Comparison of ENCODE assay signal across 11 cellular contexts in genomic region chr10:5545778-5546710, GRCh38. TPM values are rescaled to one million over a fixed set of nuclear protein-coding genes. Genes with fewer than 3 reads are reported as not detected.
DNase-seq lines count a peak whose midpoint lies in the region; ATAC-seq and TF ChIP-seq lines count a peak whose summit lies in the region.
"Had no signal": no experiment of that assay in that cellular context is flagged by ENCODE, and none has a peak within 500 bp of the region (broad histone marks: within the 10 kb centered on the region; RNA-seq: fewer than 3 reads in every experiment).

No MANE protein-coding gene starts in this region.

- no peak overlapping the region for H2BK120ac ChIP-seq in mesendoderm (ENCODE audit: low read depth, low read length)

- peak overlapping the region; percentile 93 for H3K27ac ChIP-seq in colonic mucosa
- H3K27ac ChIP-seq in mesendoderm (ENCODE audit: low read depth, low read length): no peak overlapping the region
- H3K27ac ChIP-seq: BLaER1 had no signal

- no peak for TF ChIP-seq CTCF in colonic mucosa (IDR thresholded peaks at IDR 0.05)

- peaks cover 10% of the 10 kb centered on the region for H3K4me1 Mint-ChIP-seq in activated T-cell treated with anti-CD3 and anti-CD28 coated beads, Interleukin-2, amount 50 U/mL, for 24 hours (ENCODE audit: low read depth)

- no peak overlapping the region for H3K27ac Mint-ChIP-seq in activated T-cell treated with anti-CD3 and anti-CD28 coated beads, Interleukin-2, amount 50 U/mL, for 24 hours
- H3K27ac Mint-ChIP-seq: activated naive CD4-positive, alpha-beta T cell treated with anti-CD3 and anti-CD28 coated beads, Interleukin-2, amount 50 U/mL, for 24 hours had no signal

- H3K27me3 Mint-ChIP-seq in activated T-cell treated with anti-CD3 and anti-CD28 coated beads, Interleukin-2, amount 50 U/mL, for 24 hours: peaks cover 4% of the 10 kb centered on the region
- H3K27me3 Mint-ChIP-seq: activated naive CD4-positive, alpha-beta T cell treated with anti-CD3 and anti-CD28 coated beads, Interleukin-2, amount 50 U/mL, for 24 hours had no signal

- DNase-seq in activated T-cell treated with anti-CD3 and anti-CD28 coated beads, Interleukin-2, amount 50 U/mL, for 24 hours: peak; percentile 22
- DNase-seq in activated T-cell treated with anti-CD3 and anti-CD28 coated beads for 4 hours (no peak), colonic mucosa (peak; percentile 53), mesendoderm (no peak), ureter (ENCODE audit: low spot score) (peak; percentile 82)
- no peak for DNase-seq in stimulated activated naive CD8-positive, alpha-beta T cell treated with anti-CD3 and anti-CD28 coated beads, Interleukin-15, Interleukin-2, amounts not matched to agents 100 U/mL and 50 U/mL, for 24 hours
- DNase-seq: NCI-H524 had no signal

- no peak overlapping the region for H3K4me3 ChIP-seq in colonic mucosa
- no peak overlapping the region for H3K4me3 ChIP-seq in mesendoderm (ENCODE audit: low read length)
- H3K4me3 ChIP-seq: BLaER1 had no signal

- H3K79me2 ChIP-seq in mesendoderm (ENCODE audit: control insufficient read depth, insufficient read depth, low read length): no peaks in the 10 kb centered on the region

- no peak overlapping the region for H2BK15ac ChIP-seq in mesendoderm (replicated peaks; ENCODE audit: low read depth)

- ATAC-seq in HG03520 (IDR thresholded peaks at IDR 0.05; ENCODE audit: unreplicated experiment) (no peak), HG02623 (IDR thresholded peaks at IDR 0.05; ENCODE audit: unreplicated experiment) (no peak)
- no peak for ATAC-seq in stimulated activated naive CD8-positive, alpha-beta T cell treated with anti-CD3 and anti-CD28 coated beads, Interleukin-15, Interleukin-2, amounts not matched to agents 100 U/mL and 50 U/mL, for 24 hours

- no peak overlapping the region for H4K5ac ChIP-seq in mesendoderm (ENCODE audit: low read length)

- H3K56ac ChIP-seq in mesendoderm (ENCODE audit: low read length): no peak overlapping the region

- H2BK5ac ChIP-seq in mesendoderm (ENCODE audit: low read length): no peak overlapping the region

- H3K79me1 ChIP-seq in mesendoderm (ENCODE audit: low read length): no peaks in the 10 kb centered on the region

- no CpG with 5 or more reads among the region's 23 CpGs for WGBS in mesendoderm (ENCODE audit: extremely low coverage, insufficient coverage, low lambda C conversion rate)

- H3K23ac ChIP-seq in mesendoderm (ENCODE audit: low read length): peak overlapping the region; percentile 81

- no peak overlapping the region for H3K4ac ChIP-seq in mesendoderm (ENCODE audit: low read depth, low read length)

- H3K27me3 ChIP-seq in colonic mucosa (no peaks in the 10 kb centered on the region), mesendoderm (ENCODE audit: insufficient read depth, low read length, poor library complexity) (no peaks in the 10 kb centered on the region)
- H3K27me3 ChIP-seq: BLaER1 had no signal

- H3K36me3 ChIP-seq in colonic mucosa (no peaks in the 10 kb centered on the region), mesendoderm (ENCODE audit: control insufficient read depth, insufficient read depth, low read length) (no peaks in the 10 kb centered on the region)
- H3K36me3 ChIP-seq: BLaER1 had no signal

- H3K4me2 ChIP-seq in mesendoderm (ENCODE audit: low read length): no peak overlapping the region
- H3K4me2 ChIP-seq: BLaER1 had no signal

- H3K9me3 ChIP-seq in colonic mucosa: no peaks in the 10 kb centered on the region

- peaks cover 9% of the 10 kb centered on the region for H3K9me3 Mint-ChIP-seq in activated T-cell treated with anti-CD3 and anti-CD28 coated beads, Interleukin-2, amount 50 U/mL, for 24 hours

- H3K9ac ChIP-seq in colonic mucosa (ENCODE audit: low read depth in 2 of 2, low read length in 2 of 2) (peak overlapping the region; percentile 62 to 92), mesendoderm (ENCODE audit: low read length) (no peak overlapping the region)
- H3K9ac ChIP-seq: BLaER1 had no signal

- no peak overlapping the region for H3K18ac ChIP-seq in mesendoderm (ENCODE audit: low read length)

- intact Hi-C loops in colonic mucosa (cut with DNase I): loop anchor here (5.0 kb wide), 1 partner anchor 99 kb away; no protein-coding TSS in a partner anchor

- no peak overlapping the region for H3K4me3 Mint-ChIP-seq in activated T-cell treated with anti-CD3 and anti-CD28 coated beads, Interleukin-2, amount 50 U/mL, for 24 hours
- H3K4me3 Mint-ChIP-seq: activated naive CD4-positive, alpha-beta T cell treated with anti-CD3 and anti-CD28 coated beads, Interleukin-2, amount 50 U/mL, for 24 hours had no signal

- no peak overlapping the region for H2AK5ac ChIP-seq in mesendoderm (ENCODE audit: low read length)

- H3K4me1 ChIP-seq in colonic mucosa (peaks cover 33% of the 10 kb centered on the region), mesendoderm (ENCODE audit: control insufficient read depth, low read depth, low read length) (no peaks in the 10 kb centered on the region)

- H4K8ac ChIP-seq in mesendoderm (ENCODE audit: low read depth, low read length): no peak overlapping the region

- H3K36me3 Mint-ChIP-seq in activated T-cell treated with anti-CD3 and anti-CD28 coated beads, Interleukin-2, amount 50 U/mL, for 24 hours (ENCODE audit: low read depth): no peaks in the 10 kb centered on the region

RNA-seq across cellular contexts. Expression of gene CALML3, which starts 21.3 kb away (rescaled TPM):
- total RNA-seq in colonic mucosa (under 1 TPM; 0.11 to 0.40 TPM), ureter (not detected)
- not detected for polyA plus RNA-seq in mesendoderm (2013, experiment 1 of 2)
- not detected for polyA plus RNA-seq in mesendoderm (2013, experiment 2 of 2)

RNA-seq across cellular contexts. Expression of gene CALML5, which starts 46.7 kb away (rescaled TPM):
- total RNA-seq in colonic mucosa (not detected), ureter (not detected)
- not detected for polyA plus RNA-seq in mesendoderm (2013, experiment 1 of 2)
- not detected for polyA plus RNA-seq in mesendoderm (2013, experiment 2 of 2)

Comparison
In these comparisons a context has a peak if more than half of its experiments do, and no peak if none do; other contexts are left out.
1. DNase-seq: peak in activated T-cell treated with anti-CD3 and anti-CD28 coated beads, Interleukin-2, amount 50 U/mL, for 24 hours (single experiment), colonic mucosa (single experiment) and ureter (single experiment); none in activated T-cell treated with anti-CD3 and anti-CD28 coated beads for 4 hours (single experiment), mesendoderm (single experiment) and stimulated activated naive CD8-positive, alpha-beta T cell treated with anti-CD3 and anti-CD28 coated beads, Interleukin-15, Interleukin-2, amounts not matched to agents 100 U/mL and 50 U/mL, for 24 hours (single experiment).